Comparison of ENCODE assay signal across 10 cellular contexts in the genomic region with DNA sequence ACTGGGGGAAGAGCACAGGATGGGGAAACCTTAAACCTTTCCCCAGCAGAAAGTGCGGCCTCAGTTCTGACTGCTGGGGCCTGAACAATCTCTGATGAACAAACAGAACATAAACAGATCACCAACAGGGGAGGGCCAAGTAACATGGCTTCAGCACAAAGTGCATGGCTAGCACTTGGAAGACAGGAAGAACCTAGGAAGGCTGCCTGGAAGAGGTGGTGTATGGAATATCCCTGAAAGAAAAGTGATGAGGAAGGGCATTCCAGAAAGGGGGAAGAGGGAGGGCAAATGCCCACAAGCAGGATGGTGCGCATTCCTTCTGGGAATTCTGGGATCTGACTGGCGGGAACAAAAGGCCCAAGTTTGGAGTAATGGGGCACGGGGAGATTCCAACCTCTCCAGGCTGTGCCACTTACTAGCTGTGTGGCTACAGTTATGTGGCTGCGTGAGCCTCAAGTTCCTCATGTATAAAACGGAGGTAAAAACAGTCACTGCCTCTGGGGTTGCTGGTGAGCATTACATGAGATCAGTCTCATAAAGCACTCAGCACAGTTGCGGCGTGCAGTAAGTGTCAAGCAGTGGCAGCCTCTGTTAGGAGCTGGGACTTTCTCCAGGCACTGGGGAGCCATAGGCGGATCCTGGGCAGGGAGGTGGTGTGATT. TPM values are rescaled to one million over a fixed set of nuclear protein-coding genes. Genes with fewer than 3 reads are reported as not detected.
A peak's percentile ranks its signal among the peaks of the same experiment; 100 is the strongest.
DNase-seq lines count a peak whose midpoint lies in the region; ATAC-seq, FAIRE-seq and TF ChIP-seq lines count a peak whose summit lies in the region.
"Had no signal": no experiment of that assay in that cellular context is flagged by ENCODE, and none has a peak within 500 bp of the region (broad histone marks: within the 10 kb centered on the region; RNA-seq: fewer than 3 reads in every experiment).

No MANE protein-coding gene starts in this region.

- no peak for TF ChIP-seq RAD21 in H1 (IDR thresholded peaks at IDR 0.05 in 1 of 2, conservative IDR thresholded peaks at IDR 0.05 in 1 of 2; ENCODE audit: low read depth in 2 of 2, low read length in 2 of 2)

- H3K79me1 ChIP-seq in H1 (ENCODE audit: low read depth, low read length): no peaks in the 10 kb centered on the region
- H3K79me1 ChIP-seq in neuronal stem cell (ENCODE audit: low read depth, low read length): no peaks in the 10 kb centered on the region

- no peak overlapping the region for H3K56ac ChIP-seq in H1 (replicated peaks; ENCODE audit: insufficient read length, low read depth, low read length)

- no peaks in the 10 kb centered on the region for H3K79me2 ChIP-seq in H1 (ENCODE audit: control insufficient read depth in 1 of 2, insufficient read depth in 2 of 2, low read length in 2 of 2)

- H3K23ac ChIP-seq in H1 (ENCODE audit: insufficient read length) (no peak overlapping the region), neuronal stem cell (ENCODE audit: low read depth, low read length, poor library complexity) (no peak overlapping the region)

- H2BK12ac ChIP-seq in H1 (ENCODE audit: low read depth, low read length) (0 out of 2 replicates have a peak overlapping the region, but pooled peaks have one; percentile 11), neuronal stem cell (ENCODE audit: low read length) (peak overlapping the region; percentile 7)

- H2BK120ac ChIP-seq in H1 (replicated peaks; ENCODE audit: low read depth, low read length) (no peak overlapping the region), neuronal stem cell (ENCODE audit: low read depth, low read length) (peak overlapping the region; percentile 53)

- POLR2A ChIA-PET in H1 (lab: Charles Lee; ENCODE audit: partially characterized antibody): interaction anchor here (0.7 to 3.4 kb wide), 3 partner anchors 13 to 94 kb away, joined by 3 to 14 read pairs (median 5); no protein-coding TSS in a partner anchor

- H3K4me2 ChIP-seq in H1 (ENCODE audit: insufficient read depth in 1 of 2, low read depth in 2 of 2, low read length in 2 of 2) (peak overlapping the region; percentile 44 to 73; a peak in 2 of 4 replicates), neuronal stem cell (ENCODE audit: insufficient read depth, low read length, poor library complexity, severe bottlenecking) (no peak overlapping the region)

- H4K20me1 ChIP-seq in H1 (replicated peaks in 1 of 2; ENCODE audit: control insufficient read depth in 1 of 2, insufficient read depth in 2 of 2, low read length in 2 of 2): no peaks in the 10 kb centered on the region

- no peak overlapping the region for H4K5ac ChIP-seq in H1 (ENCODE audit: insufficient read length, low read depth, low read length)

- no peak overlapping the region for H2BK20ac ChIP-seq in H1 (ENCODE audit: low read length)

- H3K18ac ChIP-seq in H1 (ENCODE audit: extremely low read depth, low read length): no peak overlapping the region; the same call in 1 of the 2 replicates
- H3K18ac ChIP-seq in neuronal stem cell (ENCODE audit: low read length): peak overlapping the region; percentile 66

- DNase-seq in EL: peak; percentile 82
- no peak for DNase-seq in NT2/D1 (ENCODE audit: low read depth, low spot score)
- DNase-seq in H1 (ENCODE audit: low read depth in 1 of 2, low spot score in 2 of 2): peak in 1 of 2 experiments; percentile 52
- no peak for DNase-seq in neuronal stem cell (ENCODE audit: low spot score)
- DNase-seq in cerebellar nuclear complex (lab: John Stamatoyannopoulos, UW): no peak

- H3K27me3 ChIP-seq in NT2/D1 (ENCODE audit: insufficient read depth, insufficient read length) (peaks cover 18% of the 10 kb centered on the region), H1 (replicated peaks in 1 of 4; ENCODE audit: control insufficient read depth in 3 of 4, extremely low read depth in 1 of 4, insufficient read depth in 3 of 4, low read length in 3 of 4) (no peaks in the 10 kb centered on the region; a peak in 2 of 7 replicates), neuronal stem cell (ENCODE audit: control insufficient read depth in 3 of 3, insufficient read depth in 3 of 3, low read depth in 1 of 3, low read length in 3 of 3) (no peaks in the 10 kb centered on the region)

- H3K14ac ChIP-seq in H1 (ENCODE audit: insufficient read length) (no peak overlapping the region), neuronal stem cell (ENCODE audit: low read length) (no peak overlapping the region)

- peak overlapping the region; percentile 22; the same call in 1 of the 2 replicates for H4K8ac ChIP-seq in H1 (ENCODE audit: extremely low read depth, insufficient read depth, low read length)
- no peak overlapping the region for H4K8ac ChIP-seq in neuronal stem cell (ENCODE audit: low read depth, low read length)

- H3K4me1 ChIP-seq in NT2/D1 (ENCODE audit: insufficient read depth, insufficient read length) (peaks cover 16% of the 10 kb centered on the region), H1 (replicated peaks in 1 of 4; ENCODE audit: control insufficient read depth in 3 of 4, insufficient read depth in 4 of 4, low read length in 3 of 4) (peaks cover 6 to 24% (median 12%) of the 10 kb centered on the region in 4 experiments), neuronal stem cell (ENCODE audit: control insufficient read depth in 2 of 2, insufficient read depth in 1 of 2, low read depth in 1 of 2, low read length in 2 of 2) (peaks cover 31% of the 10 kb centered on the region in 2 donors)

- H3K27ac ChIP-seq in H1 (ENCODE audit: low read depth, low read length): no peak overlapping the region
- peak overlapping the region; percentile 39 for H3K27ac ChIP-seq in neuronal stem cell (replicated peaks; ENCODE audit: low read length)
- H3K27ac ChIP-seq: HL-60 had no signal

- FAIRE-seq in H1 (lab: Jason Lieb, UNC): no peak
- FAIRE-seq: endothelial cell of umbilical vein had no signal

- 82% methylated on average over 9 of the region's 9 CpGs; no CpG with 5 or more reads in 1 of the 2 experiments for WGBS in H1 (ENCODE audit: extremely low coverage in 1 of 2, insufficient coverage in 1 of 2, insufficient read length in 1 of 2, insufficient replicate concordance in 2 of 2, low coverage in 1 of 2, low lambda C conversion rate in 2 of 2, missing lambda C conversion rate in 1 of 2), 2 experiments
- no CpG with 5 or more reads among the region's 9 CpGs for WGBS in neuronal stem cell (ENCODE audit: extremely low coverage in 2 of 2, insufficient read length in 2 of 2, insufficient replicate concordance in 1 of 2), 2 donors

- no peak for TF ChIP-seq EP300 in H1 (IDR thresholded peaks at IDR 0.05; ENCODE audit: borderline replicate concordance in 1 of 2, low read depth in 2 of 2, low read length in 2 of 2)

- H2BK5ac ChIP-seq in H1 (ENCODE audit: low read depth, low read length): 0 out of 2 replicates have a peak overlapping the region, but pooled peaks have one; percentile 8
- H2BK5ac ChIP-seq in neuronal stem cell (ENCODE audit: low read length): peak overlapping the region; percentile 77

- H2AK5ac ChIP-seq in H1 (ENCODE audit: low read depth, low read length) (no peak overlapping the region), neuronal stem cell (ENCODE audit: low read depth, low read length) (peak overlapping the region; percentile 43)

- no peak for ATAC-seq in HG02642 (IDR thresholded peaks at IDR 0.05; ENCODE audit: poor library complexity, unreplicated experiment)
- ATAC-seq in GM19395 (IDR thresholded peaks at IDR 0.05; ENCODE audit: unreplicated experiment): no peak
- ATAC-seq in HG03108 (IDR thresholded peaks at IDR 0.05; ENCODE audit: unreplicated experiment): no peak

- H3K9me3 ChIP-seq in NT2/D1 (ENCODE audit: insufficient read depth, low read length) (no peaks in the 10 kb centered on the region), H1 (ENCODE audit: insufficient read depth in 2 of 2, low read depth in 1 of 2, low read length in 1 of 2) (no peaks in the 10 kb centered on the region), neuronal stem cell (replicated peaks in 1 of 2; ENCODE audit: control insufficient read depth in 2 of 2, insufficient read depth in 1 of 2, low read depth in 1 of 2, low read length in 2 of 2) (no peaks in the 10 kb centered on the region)

- H2BK15ac ChIP-seq in H1 (ENCODE audit: low read length) (peak overlapping the region; percentile 36; the same call in 1 of the 2 replicates), neuronal stem cell (ENCODE audit: low read length) (peak overlapping the region; percentile 53)

- CTCF ChIA-PET in H1 (lab: Charles Lee; ENCODE audit: partially characterized antibody): interaction anchor here (0.7 to 15.3 kb wide), 19 partner anchors 8 to 245 kb away, joined by 3 to 372 read pairs (median 7); no protein-coding TSS in a partner anchor

- no peak for TF ChIP-seq POLR2A in H1 (IDR thresholded peaks at IDR 0.05; ENCODE audit: control extremely low read depth in 1 of 2, low read depth in 2 of 2, low read length in 2 of 2)

- H3K4me3 ChIP-seq in NT2/D1 (ENCODE audit: insufficient read length, low read depth) (no peak overlapping the region), H1 (ENCODE audit: extremely low read depth in 1 of 4, insufficient read depth in 2 of 4, low read depth in 3 of 4, low read length in 4 of 4) (no peak overlapping the region), neuronal stem cell (ENCODE audit: low read length in 2 of 2) (no peak overlapping the region)

- H3K4ac ChIP-seq in H1 (replicated peaks; ENCODE audit: insufficient read length, low read depth, low read length) (no peak overlapping the region), neuronal stem cell (ENCODE audit: low read length) (no peak overlapping the region)

- H3K36me3 ChIP-seq in NT2/D1 (ENCODE audit: insufficient read depth, insufficient read length, low read length) (peaks cover 25% of the 10 kb centered on the region), H1 (ENCODE audit: control insufficient read depth in 2 of 4, insufficient read depth in 4 of 4, low read length in 3 of 4) (no peaks in the 10 kb centered on the region), neuronal stem cell (replicated peaks in 1 of 2; ENCODE audit: control insufficient read depth in 2 of 2, insufficient read depth in 2 of 2, low read length in 2 of 2) (no peaks in the 10 kb centered on the region)

- peak in 1 of 3 experiments; percentile 16; a peak in 1 of 4 replicates for TF ChIP-seq CTCF in H1 (IDR thresholded peaks at IDR 0.05; ENCODE audit: control extremely low read depth in 1 of 3, insufficient read depth in 1 of 3, low read depth in 1 of 3, low read length in 3 of 3)

- no peaks in the 10 kb centered on the region; the same call in 1 of the 2 replicates for H3K23me2 ChIP-seq in H1 (ENCODE audit: low read depth, low read length)

- peak overlapping the region; percentile 43 for H3K9ac ChIP-seq in NT2/D1 (ENCODE audit: insufficient read length, low read depth)
- H3K9ac ChIP-seq in H1 (replicated peaks in 1 of 4; ENCODE audit: extremely low read depth in 1 of 4, low read depth in 3 of 4, low read length in 3 of 4): no peak overlapping the region
- no peak overlapping the region for H3K9ac ChIP-seq in neuronal stem cell (ENCODE audit: low read depth, low read length, poor library complexity)

- H4K91ac ChIP-seq in H1 (replicated peaks; ENCODE audit: insufficient read length, low read length) (peak overlapping the region; percentile 7), neuronal stem cell (ENCODE audit: low read depth, low read length, poor library complexity) (no peak overlapping the region)

- H2AFZ ChIP-seq in H1 (ENCODE audit: low read length): no peak overlapping the region
- peak overlapping the region; percentile 14 for H2AFZ ChIP-seq in neuronal stem cell (ENCODE audit: low read length)

RNA-seq across cellular contexts. Expression of gene PDGFRB, which starts 1.6 kb away (rescaled TPM):
- 13.7 and 15.9 TPM in 2 replicates for total RNA-seq in H1 (2021; fragmentation: NEBNext Ultra II Directional; extraction: Animal tissue kit (Norgen Biotek cat#: 25700))
- polyA plus RNA-seq in H1 (2011; rRNA removed): 4.2 and 5.9 TPM in 2 replicates
- polyA plus RNA-seq in H1 (2011; cell fraction: cytosol; rRNA removed): 3.6 TPM
- 12.1 TPM for polyA plus RNA-seq in H1 (2011; cell fraction: nucleus; rRNA removed)
- 4.0 to 5.6 TPM (median 5.0 TPM) in 4 replicates for polyA plus RNA-seq in H1 (2012, experiment 1 of 2)
- 3.9 TPM for polyA plus RNA-seq in H1 (2012, experiment 2 of 2)
- 14.2 TPM for polyA plus RNA-seq in H1 (2013, experiment 1 of 2)
- 15.0 TPM for polyA plus RNA-seq in H1 (2013, experiment 2 of 2)
- 15.1 and 15.7 TPM in 2 replicates for polyA minus RNA-seq in H1 (2011; rRNA and poly(A)+ RNA removed)
- 6.9 TPM for polyA minus RNA-seq in H1 (2011; cell fraction: cytosol; rRNA and poly(A)+ RNA removed)
- polyA minus RNA-seq in H1 (2011; cell fraction: nucleus; rRNA and poly(A)+ RNA removed): 21.7 TPM
- polyA plus RNA-seq in neuronal stem cell (2013, experiment 1 of 2): 11.0 TPM
- 11.2 TPM for polyA plus RNA-seq in neuronal stem cell (2013, experiment 2 of 2)

RNA-seq across cellular contexts. Expression of gene CDX1, which starts 12.5 kb away (rescaled TPM):
- total RNA-seq in H1 (2021; fragmentation: NEBNext Ultra II Directional; extraction: Animal tissue kit (Norgen Biotek cat#: 25700)): not detected in 2 replicates
- 0.06 TPM in 1 of 2 replicates, not detected in the other for polyA plus RNA-seq in H1 (2011; rRNA removed)
- polyA plus RNA-seq in H1 (2011; cell fraction: cytosol; rRNA removed): not detected
- not detected for polyA plus RNA-seq in H1 (2011; cell fraction: nucleus; rRNA removed)
- not detected in 4 replicates for polyA plus RNA-seq in H1 (2012, experiment 1 of 2)
- polyA plus RNA-seq in H1 (2012, experiment 2 of 2): 0.13 TPM
- 0.06 TPM for polyA plus RNA-seq in H1 (2013, experiment 1 of 2)
- polyA plus RNA-seq in H1 (2013, experiment 2 of 2): 0.04 TPM
- not detected in 2 replicates for polyA minus RNA-seq in H1 (2011; rRNA and poly(A)+ RNA removed)
- not detected for polyA minus RNA-seq in H1 (2011; cell fraction: cytosol; rRNA and poly(A)+ RNA removed)
- not detected for polyA minus RNA-seq in H1 (2011; cell fraction: nucleus; rRNA and poly(A)+ RNA removed)
- 0.10 TPM for polyA plus RNA-seq in neuronal stem cell (2013, experiment 1 of 2)
- 0.10 TPM for polyA plus RNA-seq in neuronal stem cell (2013, experiment 2 of 2)
- total RNA-seq: endothelial cell of umbilical vein had no signal
- polyA plus RNA-seq: endothelial cell of umbilical vein had no signal

RNA-seq across cellular contexts. Expression of gene SLC6A7, which starts 35.8 kb away (rescaled TPM):
- total RNA-seq in H1 (2021; fragmentation: NEBNext Ultra II Directional; extraction: Animal tissue kit (Norgen Biotek cat#: 25700)): 0.07 TPM in 1 of 2 replicates, not detected in the other
- polyA plus RNA-seq in H1 (2011; rRNA removed): 0.02 and 0.12 TPM in 2 replicates
- polyA plus RNA-seq in H1 (2011; cell fraction: cytosol; rRNA removed): 0.04 TPM
- polyA plus RNA-seq in H1 (2011; cell fraction: nucleus; rRNA removed): 0.58 TPM
- 0.09 to 0.13 TPM (median 0.11 TPM) in 3 of 4 replicates, not detected in the other for polyA plus RNA-seq in H1 (2012, experiment 1 of 2)
- polyA plus RNA-seq in H1 (2012, experiment 2 of 2): not detected
- polyA plus RNA-seq in H1 (2013, experiment 1 of 2): 0.06 TPM
- 0.06 TPM for polyA plus RNA-seq in H1 (2013, experiment 2 of 2)
- 0.41 TPM in 1 of 2 replicates, not detected in the other for polyA minus RNA-seq in H1 (2011; rRNA and poly(A)+ RNA removed)
- not detected for polyA minus RNA-seq in H1 (2011; cell fraction: cytosol; rRNA and poly(A)+ RNA removed)
- not detected for polyA minus RNA-seq in H1 (2011; cell fraction: nucleus; rRNA and poly(A)+ RNA removed)
- not detected for polyA plus RNA-seq in neuronal stem cell (2013, experiment 1 of 2)
- polyA plus RNA-seq in neuronal stem cell (2013, experiment 2 of 2): 0.01 TPM
- total RNA-seq: endothelial cell of umbilical vein had no signal
- polyA plus RNA-seq: endothelial cell of umbilical vein had no signal
